In the genomic region with DNA sequence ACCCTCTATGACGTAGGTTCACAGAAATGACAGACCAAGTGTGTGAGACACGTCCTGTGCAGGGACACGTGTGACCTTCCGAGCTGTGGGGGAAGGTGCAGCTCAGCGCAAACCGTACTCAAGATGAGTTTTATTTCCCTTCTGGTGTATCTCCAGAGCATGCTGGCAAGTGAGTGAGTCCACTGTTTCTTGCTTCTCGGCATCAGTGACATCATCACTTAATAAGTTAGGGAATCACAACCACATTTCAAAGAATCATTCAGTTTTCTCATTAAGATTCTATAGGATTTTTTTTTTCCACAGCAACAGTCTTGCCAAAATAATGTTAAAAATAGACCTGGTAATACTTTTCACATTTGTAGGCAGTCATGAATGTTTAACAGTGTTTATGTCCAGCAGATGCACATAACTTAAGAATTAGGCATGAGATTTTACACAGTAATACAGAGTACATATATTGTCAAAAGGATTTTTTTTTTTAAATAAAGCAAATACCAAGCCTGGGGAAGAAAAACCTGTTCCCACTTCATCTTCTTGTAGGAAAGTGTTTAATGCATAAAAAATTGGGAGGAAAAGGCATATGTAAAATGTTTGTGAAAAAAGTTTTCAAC, we compare ENCODE assay signal across 19 cellular contexts.
DNase-seq lines count a peak whose midpoint lies in the region; ATAC-seq and TF ChIP-seq lines count a peak whose summit lies in the region.
"Had no signal": no experiment of that assay in that cellular context is flagged by ENCODE, and none has a peak within 500 bp of the region (broad histone marks: within the 10 kb centered on the region; RNA-seq: fewer than 3 reads in every experiment).

No MANE protein-coding gene starts in this region.

- H3K27me3 ChIP-seq in left lung, result no peaks in the 10 kb centered on the region

- DNase-seq in AG08395 (ENCODE audit: low spot score), result peak; percentile 51
- DNase-seq in cardiac fibroblast (ENCODE audit: low read depth in 2 of 2), result peak; percentile 37 to 48
- no peak for DNase-seq in left lung
- no peak for DNase-seq in NCI-H1930 (lab: John Stamatoyannopoulos, UW)
- DNase-seq: activated gamma-delta T cell, cortex of kidney, head of caudate nucleus, immature natural killer cell, KG1, NCI-H1048, NCI-H2081, NCI-H510A treated with DMSO at 0.1 percent for 48 hours, SHP77 had no signal

- intact Hi-C loops in left lung (cut with DNase I), result no loop called here

- POLR2A ChIA-PET in HEK293 (lab: Yijun Ruan, JAX), result no interaction called here

- no peaks in the 10 kb centered on the region for H3K9me3 ChIP-seq in HEK293 (ENCODE audit: control insufficient read depth, insufficient read depth, low read depth, low read length)
- H3K9me3 ChIP-seq in left lung, result no peaks in the 10 kb centered on the region

- CTCF ChIA-PET in HEK293 (lab: Yijun Ruan, JAX), result interaction anchor here (0.6 to 1.2 kb wide), 3 partner anchors 329 to 1125 kb away, joined by 3 to 5 read pairs (median 3); no protein-coding TSS in a partner anchor

- ATAC-seq in left lung (peak; percentile 32), GM18511 (IDR thresholded peaks at IDR 0.05; ENCODE audit: unreplicated experiment) (no peak), HG02759 (IDR thresholded peaks at IDR 0.05; ENCODE audit: unreplicated experiment) (no peak), HG03280 (IDR thresholded peaks at IDR 0.05; ENCODE audit: unreplicated experiment) (no peak)
- ATAC-seq: HCT116 had no signal

- no peak overlapping the region for H3K4me3 ChIP-seq in HEK293 (ENCODE audit: low read depth, low read length)
- H3K4me3 ChIP-seq in cardiac fibroblast (replicated peaks in 1 of 2; ENCODE audit: low read depth in 2 of 2, low read length in 2 of 2), result no peak overlapping the region
- H3K4me3 ChIP-seq in left lung, result no peak overlapping the region

- H3K4me1 ChIP-seq in HEK293 (ENCODE audit: control insufficient read depth, insufficient read depth, low read length), result peaks cover 17% of the 10 kb centered on the region
- no peaks in the 10 kb centered on the region for H3K4me1 ChIP-seq in left lung

- H3K36me3 ChIP-seq in HEK293 (ENCODE audit: control insufficient read depth in 2 of 2, insufficient read depth in 1 of 2, low read length in 2 of 2), result no peaks in the 10 kb centered on the region
- no peaks in the 10 kb centered on the region for H3K36me3 ChIP-seq in left lung

- H3K27ac ChIP-seq in HEK293 (ENCODE audit: extremely low read depth, low read depth, low read length) (no peak overlapping the region), left lung (no peak overlapping the region)
- H3K27ac ChIP-seq: parathyroid adenoma had no signal

- TF ChIP-seq CTCF in HEK293 (tag by site-specific recombination; IDR thresholded peaks at IDR 0.05) (no peak), cardiac fibroblast (IDR thresholded peaks at IDR 0.05; ENCODE audit: low read depth, low read length) (no peak), left lung (IDR thresholded peaks at IDR 0.05) (no peak)

TF ChIP-seq in HEK293, 187 proteins besides CTCF, POLR2A, EP300 and RAD21:
- TF ChIP-seq ZNF248 (tag by site-specific recombination; IDR thresholded peaks at IDR 0.05), result no peak
- TF ChIP-seq, protein P1, sequence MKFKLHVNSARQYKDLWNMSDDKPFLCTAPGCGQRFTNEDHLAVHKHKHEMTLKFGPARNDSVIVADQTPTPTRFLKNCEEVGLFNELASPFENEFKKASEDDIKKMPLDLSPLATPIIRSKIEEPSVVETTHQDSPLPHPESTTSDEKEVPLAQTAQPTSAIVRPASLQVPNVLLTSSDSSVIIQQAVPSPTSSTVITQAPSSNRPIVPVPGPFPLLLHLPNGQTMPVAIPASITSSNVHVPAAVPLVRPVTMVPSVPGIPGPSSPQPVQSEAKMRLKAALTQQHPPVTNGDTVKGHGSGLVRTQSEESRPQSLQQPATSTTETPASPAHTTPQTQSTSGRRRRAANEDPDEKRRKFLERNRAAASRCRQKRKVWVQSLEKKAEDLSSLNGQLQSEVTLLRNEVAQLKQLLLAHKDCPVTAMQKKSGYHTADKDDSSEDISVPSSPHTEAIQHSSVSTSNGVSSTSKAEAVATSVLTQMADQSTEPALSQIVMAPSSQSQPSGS (tag by site-specific recombination; IDR thresholded peaks at IDR 0.05; ENCODE audit: low read depth), result peak; percentile 70

Comparison
In these comparisons a context has a peak if more than half of its experiments do, and no peak if none do; other contexts are left out.
1. DNase-seq: peak in AG08395 (single experiment) and cardiac fibroblast (2 of 2); none in left lung (0 of 2) and NCI-H1930 (0 of 2).